8 cellular contexts compared by ENCODE assay signal in genomic region chr17:57577751-57578607, GRCh38.
DNase-seq lines count a peak whose midpoint lies in the region; ATAC-seq and TF ChIP-seq lines count a peak whose summit lies in the region.

No MANE protein-coding gene starts in this region.

- H3K4me2 ChIP-seq in skeletal muscle satellite cell (ENCODE audit: low read length): peak overlapping the region; percentile 80
- no peak overlapping the region for H3K4me2 ChIP-seq in PC-9

- WGBS in heart right ventricle, 2 donors: 52 to 69% methylated on average over 17 of the region's 17 CpGs

- H3F3A ChIP-seq in PC-9 (ENCODE audit: insufficient read depth, low read depth): no peaks in the 10 kb centered on the region

- no peaks in the 10 kb centered on the region for H3K9me2 ChIP-seq in PC-9 (ENCODE audit: insufficient read depth)

- H3K4me3 ChIP-seq in SJCRH30 (peak overlapping the region; percentile 44), heart right ventricle (peak overlapping the region in 5 of 10 donors; percentile 22 to 39 (median 26)), skeletal muscle satellite cell (ENCODE audit: low read length) (peak overlapping the region; percentile 37), PC-9 (no peak overlapping the region)

- POLR2A ChIA-PET in PC-9 (lab: Charles Lee; ENCODE audit: unreplicated experiment): no interaction called here

- no peak for TF ChIP-seq CTCF in heart right ventricle (IDR thresholded peaks at IDR 0.05)
- no peak for TF ChIP-seq CTCF in PC-9 (conservative IDR thresholded peaks at IDR 0.05)

- H3K27ac ChIP-seq in SJCRH30 (peak overlapping the region; percentile 96), heart right ventricle (peak overlapping the region in 9 of 10 donors; percentile 37 to 78 (median 61)), PC-9 (no peak overlapping the region)

- BruUV-seq in PC-9 (replicated peaks; lab: Mats Ljungman, UMichigan): no TSS peak

- no peaks in the 10 kb centered on the region for H3K9me3 Mint-ChIP-seq in activated naive CD4-positive, alpha-beta T cell treated with anti-CD3 and anti-CD28 coated beads, Interleukin-2, amount 10 ng/mL, durations not matched to agents 7 days and 5 days

- no peak overlapping the region for H3K27ac Mint-ChIP-seq in activated naive CD4-positive, alpha-beta T cell treated with anti-CD3 and anti-CD28 coated beads, Interleukin-2, amount 10 ng/mL, durations not matched to agents 7 days and 5 days

- peak in 7 of 8 donors; percentile 31 to 74 (median 59) for ATAC-seq in heart right ventricle

- no peaks in the 10 kb centered on the region for H3K27me3 ChIP-seq in SJCRH30
- H3K27me3 ChIP-seq in heart right ventricle: no peaks in the 10 kb centered on the region
- H3K27me3 ChIP-seq in skeletal muscle satellite cell (ENCODE audit: control insufficient read depth, insufficient read depth, low read length): no peaks in the 10 kb centered on the region
- peaks cover 7% of the 10 kb centered on the region; the same call in 1 of the 2 replicates for H3K27me3 ChIP-seq in PC-9 (ENCODE audit: insufficient read depth, low read depth)

- DNase-seq in HuH-7 (ENCODE audit: low spot score): peak; percentile 82
- DNase-seq in SJCRH30: peak; percentile 49 to 70
- DNase-seq in heart right ventricle: peak in 1 of 2 donors; percentile 40
- DNase-seq in PC-9: no peak
- no peak for DNase-seq in activated naive CD4-positive, alpha-beta T cell treated with anti-CD3 and anti-CD28 coated beads, Interleukin-2, amount 10 ng/mL, durations not matched to agents 7 days and 5 days
- no peak for DNase-seq in stimulated activated CD4-positive, alpha-beta T cell treated with anti-CD3 and anti-CD28 coated beads, Interleukin-15, amount 100 ng/mL, for 24 hours
- DNase-seq in NCI-H1930 (lab: John Stamatoyannopoulos, UW): no peak

- H3K9me3 ChIP-seq in SJCRH30 (replicated peaks) (no peaks in the 10 kb centered on the region), heart right ventricle (no peaks in the 10 kb centered on the region), skeletal muscle satellite cell (replicated peaks; ENCODE audit: low read length) (no peaks in the 10 kb centered on the region), PC-9 (ENCODE audit: insufficient read depth, low read depth) (no peaks in the 10 kb centered on the region)

- H3K79me2 ChIP-seq in PC-9 (ENCODE audit: low read depth): no peaks in the 10 kb centered on the region

- intact Hi-C loops in heart right ventricle (cut with DNase I) (loop anchor here in 1 of 10 donors (10.0 kb wide), 1 partner anchor 323 kb away; the partner anchor contains the start of gene MSI2), PC-9 (cut with micrococcal nuclease; ENCODE audit: unreplicated experiment) (no loop called here)

- H3K36me3 Mint-ChIP-seq in activated naive CD4-positive, alpha-beta T cell treated with anti-CD3 and anti-CD28 coated beads, Interleukin-2, amount 10 ng/mL, durations not matched to agents 7 days and 5 days: no peaks in the 10 kb centered on the region

- H4K20me1 ChIP-seq in PC-9 (ENCODE audit: insufficient read depth): no peaks in the 10 kb centered on the region

- H3K27me3 Mint-ChIP-seq in activated naive CD4-positive, alpha-beta T cell treated with anti-CD3 and anti-CD28 coated beads, Interleukin-2, amount 10 ng/mL, durations not matched to agents 7 days and 5 days: no peaks in the 10 kb centered on the region

- no peak overlapping the region for H2AFZ ChIP-seq in PC-9

- H3K9ac ChIP-seq in skeletal muscle satellite cell (ENCODE audit: low read depth, low read length): peak overlapping the region; percentile 31

- no peaks in the 10 kb centered on the region for H3K36me3 ChIP-seq in SJCRH30
- no peaks in the 10 kb centered on the region for H3K36me3 ChIP-seq in heart right ventricle
- no peaks in the 10 kb centered on the region for H3K36me3 ChIP-seq in skeletal muscle satellite cell (ENCODE audit: insufficient read depth, low read length)
- no peaks in the 10 kb centered on the region for H3K36me3 ChIP-seq in PC-9 (ENCODE audit: low read depth)

- H3K4me1 ChIP-seq in SJCRH30 (peaks cover 53% of the 10 kb centered on the region), heart right ventricle (peaks cover under 1 to 45% (median 32%) of the 10 kb centered on the region in 9 donors), skeletal muscle satellite cell (ENCODE audit: control insufficient read depth, insufficient read depth, low read length) (peaks cover 25% of the 10 kb centered on the region), PC-9 (replicated peaks; ENCODE audit: insufficient read depth) (no peaks in the 10 kb centered on the region)

- CTCF ChIA-PET in PC-9 (lab: Charles Lee): interaction anchor here (0.5 kb wide), 2 partner anchors 30 to 106 kb away, joined by 3 read pairs; no protein-coding TSS in a partner anchor
- CTCF ChIA-PET in activated naive CD4-positive, alpha-beta T cell treated with anti-CD3 and anti-CD28 coated beads, Interleukin-2, amount 10 ng/mL, durations not matched to agents 7 days and 5 days (lab: Charles Lee): interaction anchor here (1.2 kb wide), 1 partner anchor 20 kb away, joined by 4 read pairs; no protein-coding TSS in a partner anchor

- H3K4me3 Mint-ChIP-seq in activated naive CD4-positive, alpha-beta T cell treated with anti-CD3 and anti-CD28 coated beads, Interleukin-2, amount 10 ng/mL, durations not matched to agents 7 days and 5 days: no peak overlapping the region

- no peaks in the 10 kb centered on the region for H3K4me1 Mint-ChIP-seq in activated naive CD4-positive, alpha-beta T cell treated with anti-CD3 and anti-CD28 coated beads, Interleukin-2, amount 10 ng/mL, durations not matched to agents 7 days and 5 days

Comparison
In these comparisons a context has a peak if more than half of its experiments do, and no peak if none do; other contexts are left out.
1. DNase-seq: peak in HuH-7 (single experiment) and SJCRH30 (2 of 2); none in PC-9 (0 of 2), activated naive CD4-positive, alpha-beta T cell treated with anti-CD3 and anti-CD28 coated beads, Interleukin-2, amount 10 ng/mL, durations not matched to agents 7 days and 5 days (single experiment), stimulated activated CD4-positive, alpha-beta T cell treated with anti-CD3 and anti-CD28 coated beads, Interleukin-15, amount 100 ng/mL, for 24 hours (single experiment) and NCI-H1930 (0 of 2).